ENCODE assay signal across 8 cellular contexts in genomic region chr18:58044370-58045264, GRCh38. TPM values are rescaled to one million over a fixed set of nuclear protein-coding genes. Genes with fewer than 3 reads are reported as not detected.
DNase-seq lines count a peak whose midpoint lies in the region; ATAC-seq and TF ChIP-seq lines count a peak whose summit lies in the region.

No MANE protein-coding gene starts in this region.

- TF ChIP-seq CTCF in WI38 (IDR thresholded peaks at IDR 0.05; ENCODE audit: low read depth, low read length): 0 out of 2 replicates have a peak, but pooled peaks have one; percentile 7

- ATAC-seq in GM21825 (IDR thresholded peaks at IDR 0.05; ENCODE audit: unreplicated experiment) (peak; percentile 45), left colon (peak; percentile 61)

- H3K4me3 ChIP-seq in GM08714 (ENCODE audit: low read length) (peak overlapping the region; percentile 85), WI38 (ENCODE audit: low read depth, low read length) (peak overlapping the region; percentile 83)
- peak overlapping the region; percentile 65 for H3K4me3 ChIP-seq in Jurkat, Clone E6-1 (ENCODE audit: low read length)

- intact Hi-C loops in left colon (cut with DNase I, micrococcal nuclease): loop anchor here (5.0 to 10.0 kb wide), 4 partner anchors 78 to 410 kb away; no protein-coding TSS in a partner anchor

- no peak for DNase-seq in Jurkat, Clone E6-1 (ENCODE audit: low read depth, low spot score)
- DNase-seq in central memory CD4-positive, alpha-beta T cell: peak; percentile 25
- DNase-seq in left colon: peak; percentile 49 to 64
- DNase-seq in stimulated activated CD4-positive, alpha-beta T cell treated with anti-CD3 and anti-CD28 coated beads, Interleukin-2, amount 100 ng/mL, for 48 hours: peak; percentile 11 to 35
- no peak for DNase-seq in DMS114 treated with DMSO at 0.1 percent for 48 hours (lab: John Stamatoyannopoulos, UW; ENCODE audit: unreplicated experiment)

RNA-seq across cellular contexts. Expression of gene NEDD4L, which starts 0.6 kb away (rescaled TPM):
- polyA plus RNA-seq in Jurkat, Clone E6-1 (2012; ENCODE audit: insufficient read depth, insufficient read length): 21.6 TPM
- total RNA-seq in left colon: 100 to 1,000 TPM; 176 to 332 TPM

Comparison
In these comparisons a context has a peak if more than half of its experiments do, and no peak if none do; other contexts are left out.
1. DNase-seq: peak in central memory CD4-positive, alpha-beta T cell (single experiment), left colon (2 of 2) and stimulated activated CD4-positive, alpha-beta T cell treated with anti-CD3 and anti-CD28 coated beads, Interleukin-2, amount 100 ng/mL, for 48 hours (2 of 2); none in Jurkat, Clone E6-1 (single experiment) and DMS114 treated with DMSO at 0.1 percent for 48 hours (single experiment).
2. Peak in every context shown above with its lines, with median percentiles within 50 percentile points of each other: H3K4me3 ChIP-seq.